ENCODE assay signal across 13 cellular contexts in the genomic region with DNA sequence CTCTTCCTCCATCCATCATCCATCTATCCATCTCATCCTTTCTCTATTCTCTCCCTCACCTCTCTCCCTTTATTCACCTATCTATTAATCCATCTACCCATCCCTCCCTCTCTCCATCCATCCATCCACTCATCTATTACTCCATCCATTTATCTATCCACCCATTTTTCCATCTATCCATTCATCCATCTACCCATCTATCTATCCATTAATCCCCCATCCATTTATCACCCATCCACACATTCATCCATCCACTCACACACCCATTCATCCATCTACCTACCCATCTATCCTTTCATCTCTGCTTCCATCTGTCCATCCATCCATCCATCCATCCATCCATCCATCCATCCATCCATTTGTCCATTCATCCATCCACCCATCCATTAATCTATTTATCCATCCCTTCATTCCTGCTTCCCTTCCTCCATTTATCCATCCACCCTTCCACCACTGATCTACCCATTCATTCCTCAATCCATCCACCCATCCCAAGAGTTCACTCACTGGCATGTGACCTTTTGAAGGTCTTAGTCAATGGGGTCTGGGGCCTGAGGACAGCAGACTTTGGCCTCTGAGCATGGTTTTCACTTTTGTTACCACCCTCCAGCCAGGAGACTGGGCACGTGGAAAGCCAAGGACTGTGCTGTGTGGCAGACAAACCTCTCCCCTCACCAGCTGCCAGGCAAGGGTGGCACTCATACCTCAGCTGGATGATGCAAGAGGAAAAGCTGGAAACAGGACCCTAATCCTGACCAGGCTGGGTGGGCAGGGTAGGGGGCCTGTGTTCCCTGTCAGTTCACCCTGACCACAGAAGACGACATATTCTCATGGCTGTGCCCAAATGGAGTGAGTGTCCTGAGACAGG.
"Had no signal": no experiment of that assay in that cellular context is flagged by ENCODE, and none has a peak within 500 bp of the region (broad histone marks: within the 10 kb centered on the region; RNA-seq: fewer than 3 reads in every experiment).

No MANE protein-coding gene starts in this region.

- H3K27ac Mint-ChIP-seq: activated naive CD4-positive, alpha-beta T cell treated with anti-CD3 and anti-CD28 coated beads for 36 hours; natural killer cell had no signal

- H3K9me3 Mint-ChIP-seq: activated naive CD4-positive, alpha-beta T cell treated with anti-CD3 and anti-CD28 coated beads for 36 hours had no signal

- H3K27me3 ChIP-seq: ascending aorta, transverse colon had no signal

- H3K4me3 Mint-ChIP-seq: activated naive CD4-positive, alpha-beta T cell treated with anti-CD3 and anti-CD28 coated beads for 36 hours; natural killer cell had no signal

- H3K4me3 ChIP-seq: ascending aorta, esophagus muscularis mucosa, transverse colon had no signal

- ATAC-seq: natural killer cell; stimulated activated naive CD8-positive, alpha-beta T cell treated with anti-CD3 and anti-CD28 coated beads, Interleukin-15, Interleukin-2, amounts not matched to agents 100 U/mL and 50 U/mL, for 24 hours had no signal

- H3K36me3 ChIP-seq: ascending aorta, esophagus muscularis mucosa, transverse colon, WERI-Rb-1 had no signal

- DNase-seq: activated CD4-positive, alpha-beta T cell treated with anti-CD3 and anti-CD28 coated beads for 1 hour; activated CD4-positive, alpha-beta T cell treated with anti-CD3 and anti-CD28 coated beads, Interleukin-2, amount 50 U/mL, for 4 hours; activated naive CD4-positive, alpha-beta T cell treated with anti-CD3 and anti-CD28 coated beads for 36 hours; cortex of kidney; effector CD4-positive, alpha-beta T cell; natural killer cell; stimulated activated naive CD8-positive, alpha-beta T cell treated with anti-CD3 and anti-CD28 coated beads, Interleukin-15, Interleukin-2, amounts not matched to agents 100 U/mL and 50 U/mL, for 24 hours; SW 1271; T-helper 2 cell had no signal

- H3K36me3 Mint-ChIP-seq: natural killer cell had no signal

- H3K4me1 ChIP-seq: ascending aorta, esophagus muscularis mucosa, transverse colon had no signal

- H3K4me1 Mint-ChIP-seq: natural killer cell had no signal

- H3K9me3 ChIP-seq: ascending aorta, esophagus muscularis mucosa, transverse colon had no signal

- H3K27ac ChIP-seq: ascending aorta, esophagus muscularis mucosa, transverse colon had no signal
